In the genomic region with DNA sequence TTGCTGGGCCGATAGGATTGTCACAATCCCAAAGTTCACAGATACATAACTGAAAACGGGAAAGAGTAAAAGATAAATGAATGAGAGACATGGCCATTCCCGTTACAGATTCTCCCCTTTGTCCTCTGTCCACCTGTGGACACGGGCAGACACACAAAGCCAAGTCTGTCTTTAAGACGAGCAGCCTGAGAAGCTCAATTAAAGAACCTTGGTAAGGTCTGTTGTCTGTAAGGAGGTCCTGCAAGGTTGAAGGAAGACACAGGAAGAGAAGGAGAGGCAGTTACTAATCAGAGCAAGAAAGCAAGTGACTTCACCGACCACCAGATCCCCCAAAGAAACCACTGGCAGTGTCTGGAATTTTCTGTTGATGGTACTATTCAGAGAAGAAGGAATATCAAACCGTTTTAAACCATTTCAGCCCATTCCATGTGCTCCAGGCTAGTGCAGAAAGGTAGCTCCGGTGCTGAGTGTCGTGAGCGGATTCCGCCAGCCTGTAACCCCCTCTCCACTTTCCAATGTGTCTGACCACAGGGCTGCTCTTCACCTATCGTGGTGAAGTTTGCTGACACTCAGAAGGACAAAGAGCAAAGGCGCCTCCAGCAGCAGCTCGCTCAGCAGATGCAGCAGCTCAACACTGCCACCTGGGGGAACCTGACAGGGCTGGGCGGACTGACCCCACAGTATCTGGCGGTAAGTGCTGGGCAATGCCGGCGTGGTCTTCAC, we compare ENCODE assay signal across 8 cellular contexts.
DNase-seq lines count a peak whose midpoint lies in the region; ATAC-seq and TF ChIP-seq lines count a peak whose summit lies in the region.

No MANE protein-coding gene starts in this region.

- H3K4me3 ChIP-seq in Caco-2 (ENCODE audit: low read depth, low read length), result no peak overlapping the region

- H3K27me3 Mint-ChIP-seq in Caco-2 (ENCODE audit: insufficient read depth, unreplicated experiment) (peaks cover 40% of the 10 kb centered on the region), IgD-negative memory B cell (no peaks in the 10 kb centered on the region), brain (no peaks in the 10 kb centered on the region)

- POLR2A ChIA-PET in Caco-2 (lab: Charles Lee), result no interaction called here

- peaks cover 7% of the 10 kb centered on the region for H3K4me1 Mint-ChIP-seq in Caco-2 (ENCODE audit: low read depth, unreplicated experiment)
- H3K4me1 Mint-ChIP-seq in IgD-negative memory B cell, result peaks cover 44 to 59% (median 56%) of the 10 kb centered on the region in 3 donors
- peaks cover 96% of the 10 kb centered on the region for H3K4me1 Mint-ChIP-seq in brain

- peak overlapping the region; percentile 17 for H3K4me3 Mint-ChIP-seq in Caco-2 (ENCODE audit: unreplicated experiment)
- peak overlapping the region in 2 of 4 donors; percentile 38 to 51 for H3K4me3 Mint-ChIP-seq in IgD-negative memory B cell
- H3K4me3 Mint-ChIP-seq in brain, result peak overlapping the region in 1 of 5 experiments; percentile 7

- H3K9me3 ChIP-seq in Caco-2, result no peaks in the 10 kb centered on the region

- H3K9me3 Mint-ChIP-seq in Caco-2 (ENCODE audit: unreplicated experiment) (no peaks in the 10 kb centered on the region), IgD-negative memory B cell (no peaks in the 10 kb centered on the region), brain (no peaks in the 10 kb centered on the region)

- intact Hi-C loops in Caco-2 (cut with micrococcal nuclease; ENCODE audit: unreplicated experiment), result loop anchor here (1.0 to 2.0 kb wide), 5 partner anchors 92 to 1939 kb away; no protein-coding TSS in a partner anchor

- no peak overlapping the region for H3K27ac ChIP-seq in VCaP

- H3K36me3 Mint-ChIP-seq in Caco-2 (ENCODE audit: insufficient read depth, unreplicated experiment) (no peaks in the 10 kb centered on the region), IgD-negative memory B cell (peaks cover 2% of the 10 kb centered on the region), brain (peaks cover 80% of the 10 kb centered on the region)

- no TSS peak for BruUV-seq in Caco-2 (replicated peaks; lab: Mats Ljungman, UMichigan)

- DNase-seq in Caco-2, result peak; percentile 88 to 91
- DNase-seq in islet precursor cell, result peak; percentile 94
- peak; percentile 82 to 84 for DNase-seq in stimulated activated CD4-positive, alpha-beta T cell treated with anti-CD3 and anti-CD28 coated beads, Interleukin-2, amount 100 ng/mL, for 24 hours
- no peak for DNase-seq in NCI-H2227 treated with DMSO at 0.1 percent for 48 hours (lab: John Stamatoyannopoulos, UW)

- TF ChIP-seq CTCF in Caco-2 (IDR thresholded peaks at IDR 0.05; ENCODE audit: insufficient read depth in 1 of 2, low read depth in 1 of 2, low read length in 1 of 2, severe bottlenecking in 1 of 2, unreplicated experiment in 1 of 2), result peak; percentile 96 to 99
- TF ChIP-seq CTCF in VCaP (conservative IDR thresholded peaks at IDR 0.05), result peak; percentile 97
- peak; percentile 78 to 90 for TF ChIP-seq CTCF in brain (conservative IDR thresholded peaks at IDR 0.05)

- ATAC-seq in GM21390 (IDR thresholded peaks at IDR 0.05; ENCODE audit: unreplicated experiment), result peak; percentile 54

- no peaks in the 10 kb centered on the region for H3K36me3 ChIP-seq in Caco-2 (ENCODE audit: control insufficient read depth, insufficient read depth, low read length)

- peaks cover 5% of the 10 kb centered on the region; the same call in 1 of the 2 replicates for H3K27me3 ChIP-seq in Caco-2 (replicated peaks; ENCODE audit: control insufficient read depth, insufficient read depth, low read length)

- H3K4me1 ChIP-seq in Caco-2, result peaks cover 9% of the 10 kb centered on the region

- no peak overlapping the region for H3K27ac Mint-ChIP-seq in Caco-2 (ENCODE audit: unreplicated experiment)
- H3K27ac Mint-ChIP-seq in IgD-negative memory B cell, result peak overlapping the region; percentile 85 to 89 (median 89)
- peak overlapping the region; percentile 25 to 82 (median 76) for H3K27ac Mint-ChIP-seq in brain

- CTCF ChIA-PET in Caco-2 (lab: Charles Lee), result interaction anchor here (0.6 to 1.5 kb wide), 14 partner anchors 10 to 1927 kb away, joined by 3 to 7 read pairs (median 4); no protein-coding TSS in a partner anchor
